Comparison of ENCODE assay signal across 1 cellular context in the genomic region with DNA sequence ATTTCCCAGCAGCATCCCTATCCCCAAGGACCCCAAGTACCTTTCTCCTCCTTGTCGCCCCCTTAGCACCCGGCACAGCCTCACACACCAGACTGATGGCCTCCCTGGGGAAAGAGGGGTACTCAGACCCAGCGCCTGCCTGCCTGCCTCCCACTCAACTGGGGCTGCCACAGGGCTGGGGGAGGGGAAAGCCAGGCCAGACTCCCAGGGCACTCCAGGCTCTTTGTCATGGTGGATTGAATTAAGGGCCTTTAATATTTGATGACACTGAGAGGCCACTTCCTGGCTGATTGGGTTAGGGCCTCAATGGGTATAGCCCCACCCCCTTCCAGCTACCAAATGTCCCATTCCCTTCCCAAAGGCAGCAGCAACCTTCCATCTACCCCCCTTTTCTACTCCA.
TF ChIP-seq lines count a peak whose summit lies in the region.

No MANE protein-coding gene starts in this region.

TF ChIP-seq in H1, 55 proteins besides CTCF, POLR2A, EP300 and RAD21:
- TF ChIP-seq SP2 (IDR thresholded peaks at IDR 0.05; ENCODE audit: low read length), result no peak
- no peak for TF ChIP-seq EGR1 (IDR thresholded peaks at IDR 0.05; ENCODE audit: borderline replicate concordance, low read depth, low read length)
- no peak for TF ChIP-seq CHD2 (IDR thresholded peaks at IDR 0.05; ENCODE audit: low read length)
- no peak for TF ChIP-seq ZNF274 (IDR thresholded peaks at IDR 0.05; ENCODE audit: borderline replicate concordance, extremely low read depth, low read length)
- TF ChIP-seq EZH2 (IDR thresholded peaks at IDR 0.05; ENCODE audit: low read depth, low read length, severe bottlenecking), result no peak
- TF ChIP-seq NRF1 (IDR thresholded peaks at IDR 0.05; ENCODE audit: low read depth, low read length), result no peak
- TF ChIP-seq BRCA1 (IDR thresholded peaks at IDR 0.05; ENCODE audit: low read depth, low read length), result no peak
- no peak for TF ChIP-seq CBX5 (IDR thresholded peaks at IDR 0.05; ENCODE audit: low read depth, low read length)
- TF ChIP-seq MAFK (IDR thresholded peaks at IDR 0.05; ENCODE audit: low read depth, low read length), result no peak
- TF ChIP-seq, protein P1, sequence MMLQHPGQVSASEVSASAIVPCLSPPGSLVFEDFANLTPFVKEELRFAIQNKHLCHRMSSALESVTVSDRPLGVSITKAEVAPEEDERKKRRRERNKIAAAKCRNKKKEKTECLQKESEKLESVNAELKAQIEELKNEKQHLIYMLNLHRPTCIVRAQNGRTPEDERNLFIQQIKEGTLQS (IDR thresholded peaks at IDR 0.05; ENCODE audit: insufficient read depth, low read depth, low read length), result no peak
- no peak for TF ChIP-seq CTBP2 (IDR thresholded peaks at IDR 0.05; ENCODE audit: borderline replicate concordance, insufficient read depth, insufficient read length, low read length)
TF ChIP-seq in H1: peak in this region for 0.
